16 cellular contexts compared by ENCODE assay signal in the genomic region with DNA sequence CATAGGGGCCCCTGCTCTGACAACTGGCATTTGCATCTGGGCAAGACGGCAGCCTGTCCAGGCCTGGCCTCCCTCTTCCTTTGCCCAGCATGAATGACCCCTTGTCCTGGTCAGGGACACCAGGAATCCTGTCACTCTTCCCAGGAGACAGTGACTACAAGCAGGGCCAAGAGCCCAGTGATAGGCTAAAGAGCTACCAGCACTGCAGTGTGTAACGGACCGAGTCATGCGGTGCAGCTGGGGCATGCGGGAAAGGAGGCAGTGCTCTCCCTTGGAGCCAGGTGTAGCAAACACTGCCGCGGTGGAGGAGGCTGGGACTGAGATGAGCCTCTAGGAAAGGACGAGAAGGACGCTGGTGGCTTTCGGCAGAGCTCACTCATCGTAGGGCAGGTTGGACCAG. TPM values are rescaled to one million over a fixed set of nuclear protein-coding genes. Genes with fewer than 3 reads are reported as not detected.
DNase-seq lines count a peak whose midpoint lies in the region; ATAC-seq and TF ChIP-seq lines count a peak whose summit lies in the region.
"Had no signal": no experiment of that assay in that cellular context is flagged by ENCODE, and none has a peak within 500 bp of the region (broad histone marks: within the 10 kb centered on the region; RNA-seq: fewer than 3 reads in every experiment).

No MANE protein-coding gene starts in this region.

- no peak for TF ChIP-seq CTCF in RWPE1 (conservative IDR thresholded peaks at IDR 0.05; ENCODE audit: low read depth)
- no peak for TF ChIP-seq CTCF in parathyroid adenoma (IDR thresholded peaks at IDR 0.05)

- no peak overlapping the region for H3K9ac ChIP-seq in parathyroid adenoma

- H3K36me3 ChIP-seq in parathyroid adenoma (ENCODE audit: control insufficient read depth, insufficient read depth, low read length), result no peaks in the 10 kb centered on the region
- H3K36me3 ChIP-seq: Peyer's patch had no signal

- no peaks in the 10 kb centered on the region for H3K9me3 ChIP-seq in parathyroid adenoma (ENCODE audit: control insufficient read depth, low read length)
- H3K9me3 ChIP-seq: Peyer's patch had no signal

- DNase-seq in Right ventricle myocardium superior, result no peak
- DNase-seq in cardiac septum (ENCODE audit: low spot score), result no peak
- no peak for DNase-seq in RWPE1 (ENCODE audit: low spot score)
- DNase-seq in left ventricle myocardium superior, result no peak
- DNase-seq in NCI-H146 treated with DMSO at 0.1 percent for 48 hours (lab: John Stamatoyannopoulos, UW; ENCODE audit: unreplicated experiment), result no peak
- DNase-seq in stimulated activated naive CD4-positive, alpha-beta T cell treated with Interleukin-2 at 50 U/mL for 16 hours (lab: John Stamatoyannopoulos, UW), result no peak
- no peak for DNase-seq in inferior parietal cortex (ENCODE audit: extremely low spot score)
- DNase-seq: AML-193; CD4-positive, CD25-positive, alpha-beta regulatory T cell; KBM-7; NCI-H146; NCI-H2107; NCI-H446 treated with DMSO at 0.1 percent for 48 hours; NCI-H82; Peyer's patch had no signal

- no peaks in the 10 kb centered on the region for H3K27me3 ChIP-seq in parathyroid adenoma (ENCODE audit: control insufficient read depth, insufficient read depth, low read length)
- H3K27me3 ChIP-seq: Peyer's patch had no signal

- ATAC-seq in Right ventricle myocardium superior (ENCODE audit: poor library complexity) (peak; percentile 69), left ventricle myocardium superior (peak; percentile 50)

- H3K4me2 ChIP-seq in parathyroid adenoma (ENCODE audit: low read length), result no peak overlapping the region

- no peaks in the 10 kb centered on the region for H3K79me2 ChIP-seq in parathyroid adenoma

- CTCF ChIA-PET in RWPE1 (lab: Yijun Ruan, JAX), result no interaction called here

- POLR2A ChIA-PET in RWPE1 (lab: Yijun Ruan, JAX; ENCODE audit: low non-redundant PET), result no interaction called here

- H2AFZ ChIP-seq in parathyroid adenoma, result peak overlapping the region; percentile 77

- H3K27ac ChIP-seq in RWPE1 (peak overlapping the region; percentile 98), parathyroid adenoma (peak overlapping the region; percentile 13)
- H3K27ac ChIP-seq: Peyer's patch had no signal

- intact Hi-C loops in Right ventricle myocardium superior (cut with DNase I) (no loop called here), cardiac septum (cut with DNase I) (no loop called here), left ventricle myocardium superior (cut with micrococcal nuclease) (no loop called here)

- peaks cover 18% of the 10 kb centered on the region for H3K4me1 ChIP-seq in parathyroid adenoma

- no peak overlapping the region for H3K4me3 ChIP-seq in parathyroid adenoma (ENCODE audit: low read depth, low read length)
- H3K4me3 ChIP-seq: Peyer's patch had no signal

RNA-seq across cellular contexts. Expression of a gene that starts 38.7 kb away (rescaled TPM):
- total RNA-seq in Right ventricle myocardium superior, result 350 TPM
- total RNA-seq in cardiac septum, result 241 TPM
- total RNA-seq in left ventricle myocardium superior, result 314 TPM
- total RNA-seq: CD4-positive, CD25-positive, alpha-beta regulatory T cell had no signal
